In the genomic region with DNA sequence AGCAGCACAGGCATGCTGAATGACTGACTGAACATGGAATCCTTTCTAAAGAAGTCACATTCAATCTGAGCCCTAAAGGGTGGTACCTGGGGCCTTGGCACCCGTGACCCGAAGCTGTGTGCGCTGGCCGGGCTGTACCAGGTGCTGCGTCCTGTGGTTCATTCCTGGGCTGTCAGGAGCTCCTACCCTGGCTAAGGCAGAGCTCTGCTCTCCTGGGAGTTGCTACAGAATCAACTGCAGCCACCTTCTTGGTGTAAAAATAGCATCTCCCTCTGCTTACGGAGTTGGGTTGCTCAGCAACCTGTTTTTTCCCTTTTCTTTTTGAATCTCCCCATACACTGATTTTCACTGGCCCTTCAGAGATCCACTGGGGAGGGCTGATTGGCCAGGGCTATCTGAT, we compare ENCODE assay signal across 12 cellular contexts.
DNase-seq lines count a peak whose midpoint lies in the region; ATAC-seq lines count a peak whose summit lies in the region.
"Had no signal": no experiment of that assay in that cellular context is flagged by ENCODE, and none has a peak within 500 bp of the region (broad histone marks: within the 10 kb centered on the region; RNA-seq: fewer than 3 reads in every experiment).

No MANE protein-coding gene starts in this region.

- H3K4me2 ChIP-seq in neuronal stem cell (ENCODE audit: insufficient read depth, low read length, poor library complexity, severe bottlenecking), result no peak overlapping the region

- no peak overlapping the region for H3K9ac ChIP-seq in neuronal stem cell (ENCODE audit: low read depth, low read length, poor library complexity)
- H3K9ac ChIP-seq: GM23248 had no signal

- no peak overlapping the region for H3K4me3 ChIP-seq in neuronal stem cell (ENCODE audit: low read length in 2 of 2)
- H3K4me3 ChIP-seq: GM23248 had no signal

- no peak overlapping the region for H2AFZ ChIP-seq in neuronal stem cell (ENCODE audit: low read length)
- H2AFZ ChIP-seq: GM23248 had no signal

- H3K4me1 ChIP-seq in neuronal stem cell (ENCODE audit: control insufficient read depth in 2 of 2, insufficient read depth in 1 of 2, low read depth in 1 of 2, low read length in 2 of 2), result no peaks in the 10 kb centered on the region

- DNase-seq in islet precursor cell, result peak; percentile 26
- no peak for DNase-seq in neuronal stem cell (ENCODE audit: low spot score)
- no peak for DNase-seq in activated CD4-positive, alpha-beta T cell treated with anti-CD3 and anti-CD28 coated beads, Interleukin-2, amount 50 U/mL, for 1 hour
- no peak for DNase-seq in NCI-H226
- DNase-seq: CD4-positive, alpha-beta memory T cell; DMS79; GM23248 had no signal

- H3K23ac ChIP-seq in neuronal stem cell (ENCODE audit: low read depth, low read length, poor library complexity), result no peak overlapping the region

- peaks cover 0 to 3% (median 0%) of the 10 kb centered on the region in 3 experiments for H3K27me3 ChIP-seq in neuronal stem cell (ENCODE audit: control insufficient read depth in 3 of 3, insufficient read depth in 3 of 3, low read depth in 1 of 3, low read length in 3 of 3)

- H4K8ac ChIP-seq in neuronal stem cell (ENCODE audit: low read depth, low read length), result no peak overlapping the region

- peaks cover 0 to 2% of the 10 kb centered on the region in 2 donors for H3K9me3 ChIP-seq in neuronal stem cell (replicated peaks in 1 of 2; ENCODE audit: control insufficient read depth in 2 of 2, insufficient read depth in 1 of 2, low read depth in 1 of 2, low read length in 2 of 2)

- no peak overlapping the region for H2BK12ac ChIP-seq in neuronal stem cell (ENCODE audit: low read length)

- H3K79me1 ChIP-seq in neuronal stem cell (ENCODE audit: low read depth, low read length), result no peaks in the 10 kb centered on the region

- no peak overlapping the region for H2BK15ac ChIP-seq in neuronal stem cell (ENCODE audit: low read length)

- WGBS in neuronal stem cell (ENCODE audit: extremely low coverage in 2 of 2, insufficient read length in 2 of 2, insufficient replicate concordance in 1 of 2), 2 donors, result no CpG with 5 or more reads among the region's 6 CpGs

- H2BK120ac ChIP-seq in neuronal stem cell (ENCODE audit: low read depth, low read length), result no peak overlapping the region

- no peak overlapping the region for H3K4ac ChIP-seq in neuronal stem cell (ENCODE audit: low read length)

- peak overlapping the region; percentile 18 for H2AK5ac ChIP-seq in neuronal stem cell (ENCODE audit: low read depth, low read length)

- no peak overlapping the region for H3K14ac ChIP-seq in neuronal stem cell (ENCODE audit: low read length)

- H3K36me3 ChIP-seq in neuronal stem cell (replicated peaks in 1 of 2; ENCODE audit: control insufficient read depth in 2 of 2, insufficient read depth in 2 of 2, low read length in 2 of 2), result no peaks in the 10 kb centered on the region

- no peak overlapping the region for H4K91ac ChIP-seq in neuronal stem cell (ENCODE audit: low read depth, low read length, poor library complexity)

- H3K27ac ChIP-seq in angular gyrus (ENCODE audit: low read depth, low read length) (peak overlapping the region; percentile 45), neuronal stem cell (replicated peaks; ENCODE audit: low read length) (no peak overlapping the region)
- H3K27ac ChIP-seq: C4-2B, GM23248 had no signal

- ATAC-seq in HG03460 (IDR thresholded peaks at IDR 0.05; ENCODE audit: unreplicated experiment) (no peak), HG03039 (IDR thresholded peaks at IDR 0.05; ENCODE audit: unreplicated experiment) (no peak)
- ATAC-seq: HCT116 had no signal

- no peak overlapping the region for H2BK5ac ChIP-seq in neuronal stem cell (ENCODE audit: low read length)

- H3K18ac ChIP-seq in neuronal stem cell (ENCODE audit: low read length), result peak overlapping the region; percentile 60
